ENCODE assay signal across 8 cellular contexts in the genomic region with DNA sequence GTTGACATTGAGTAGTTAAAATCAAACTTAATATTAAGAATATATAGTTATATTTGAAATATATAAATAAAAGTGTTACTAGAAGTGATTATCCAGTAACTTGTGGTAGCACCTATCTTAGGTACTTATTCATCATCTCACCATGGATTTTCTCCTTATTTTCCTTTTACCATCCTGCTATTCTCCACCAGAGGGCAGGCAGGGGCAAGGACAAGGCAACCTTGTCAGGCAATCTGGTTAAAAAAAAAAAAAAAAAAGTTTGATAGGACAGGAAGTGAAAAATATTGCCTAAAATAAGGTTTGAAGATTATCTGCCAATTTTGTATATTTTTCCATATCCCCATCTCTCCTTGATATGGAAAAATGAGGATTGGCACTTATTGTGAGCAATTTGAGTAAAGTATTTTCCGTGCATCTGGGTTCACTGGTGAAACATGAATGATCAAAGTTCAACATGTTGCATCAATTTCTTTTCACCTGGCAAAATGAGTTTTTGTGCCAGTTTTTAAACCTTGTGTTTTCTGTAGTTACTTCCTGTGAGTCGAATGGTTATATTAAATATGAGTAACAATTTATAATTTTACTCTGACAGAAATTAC.
DNase-seq lines count a peak whose midpoint lies in the region; ATAC-seq and TF ChIP-seq lines count a peak whose summit lies in the region.

No MANE protein-coding gene starts in this region.

- 27% methylated on average over 2 of the region's 2 CpGs for WGBS in right lobe of liver (ENCODE audit: insufficient coverage, low coverage, low lambda C conversion rate, missing lambda C conversion rate)

- no peak overlapping the region for H3K27ac Mint-ChIP-seq in activated T-helper 2 cell treated with anti-CD3 and anti-CD28 coated beads, Interferon-gamma antibody, Interleukin-2, Interleukin-4, amounts not matched to agents 10 μg/mL and 5 μg/mL and 100 μg/mL, durations not matched to agents 14 hours and 24 hours and 36 hours

- H3K27me3 Mint-ChIP-seq in activated T-helper 2 cell treated with anti-CD3 and anti-CD28 coated beads, Interferon-gamma antibody, Interleukin-2, Interleukin-4, amounts not matched to agents 10 μg/mL and 5 μg/mL and 100 μg/mL, durations not matched to agents 14 hours and 24 hours and 36 hours (ENCODE audit: low read depth): no peaks in the 10 kb centered on the region

- TF ChIP-seq POLR2A in right lobe of liver (IDR thresholded peaks at IDR 0.05): no peak

- peak overlapping the region in 1 of 3 donors; percentile 22 for H3K27ac ChIP-seq in right lobe of liver

- no peaks in the 10 kb centered on the region for H3K27me3 ChIP-seq in right lobe of liver

- no peaks in the 10 kb centered on the region for H3K36me3 Mint-ChIP-seq in activated T-helper 2 cell treated with anti-CD3 and anti-CD28 coated beads, Interferon-gamma antibody, Interleukin-2, Interleukin-4, amounts not matched to agents 10 μg/mL and 5 μg/mL and 100 μg/mL, durations not matched to agents 14 hours and 24 hours and 36 hours (ENCODE audit: low read depth)

- no peak overlapping the region for H3K4me3 Mint-ChIP-seq in activated T-helper 2 cell treated with anti-CD3 and anti-CD28 coated beads, Interferon-gamma antibody, Interleukin-2, Interleukin-4, amounts not matched to agents 10 μg/mL and 5 μg/mL and 100 μg/mL, durations not matched to agents 14 hours and 24 hours and 36 hours (ENCODE audit: low read depth)

- DNase-seq in Right ventricle myocardium superior: peak; percentile 43
- DNase-seq in Right ventricle myocardium inferior (ENCODE audit: missing footprints): no peak
- peak; percentile 45 for DNase-seq in NCI-H345 (lab: John Stamatoyannopoulos, UW)
- DNase-seq in cardiac fibroblast (ENCODE audit: low read depth in 2 of 2): peak; percentile 68 to 78
- peak in 2 of 3 donors; percentile 22 to 53 for DNase-seq in right lobe of liver
- DNase-seq in activated T-helper 2 cell treated with anti-CD3 and anti-CD28 coated beads, Interferon-gamma antibody, Interleukin-2, Interleukin-4, amounts not matched to agents 10 μg/mL and 5 μg/mL and 100 μg/mL, durations not matched to agents 14 hours and 24 hours and 36 hours (ENCODE audit: low spot score): no peak

- intact Hi-C loops in Right ventricle myocardium superior (cut with DNase I): no loop called here
- intact Hi-C loops in Right ventricle myocardium inferior (cut with DNase I): loop anchor here (5.0 to 10.0 kb wide), 3 partner anchors 417 to 767 kb away; no protein-coding TSS in a partner anchor
- intact Hi-C loops in right lobe of liver (cut with DNase I): no loop called here
- intact Hi-C loops in activated T-helper 2 cell treated with anti-CD3 and anti-CD28 coated beads, Interferon-gamma antibody, Interleukin-2, Interleukin-4, amounts not matched to agents 10 μg/mL and 5 μg/mL and 100 μg/mL, durations not matched to agents 14 hours and 24 hours and 36 hours (cut with micrococcal nuclease): loop anchor here (5.0 kb wide), 1 partner anchor 767 kb away; no protein-coding TSS in a partner anchor

- H3K4me1 ChIP-seq in right lobe of liver: peaks cover 0 to 10% (median 0%) of the 10 kb centered on the region in 4 donors

- peak; percentile 51 for ATAC-seq in Right ventricle myocardium superior (ENCODE audit: poor library complexity)
- ATAC-seq in Right ventricle myocardium inferior: no peak
- ATAC-seq in HG03045 (IDR thresholded peaks at IDR 0.05; ENCODE audit: unreplicated experiment): peak; percentile 55
- peak; percentile 76 to 94 (median 88) for ATAC-seq in right lobe of liver
- ATAC-seq in HG03565 (IDR thresholded peaks at IDR 0.05; ENCODE audit: unreplicated experiment): no peak

- H3K4me1 Mint-ChIP-seq in activated T-helper 2 cell treated with anti-CD3 and anti-CD28 coated beads, Interferon-gamma antibody, Interleukin-2, Interleukin-4, amounts not matched to agents 10 μg/mL and 5 μg/mL and 100 μg/mL, durations not matched to agents 14 hours and 24 hours and 36 hours (ENCODE audit: low read depth): no peaks in the 10 kb centered on the region

- peak; percentile 84 for TF ChIP-seq CTCF in cardiac fibroblast (IDR thresholded peaks at IDR 0.05; ENCODE audit: low read depth, low read length)
- peak; percentile 66 to 86 (median 73) for TF ChIP-seq CTCF in right lobe of liver (IDR thresholded peaks at IDR 0.05)

- no peaks in the 10 kb centered on the region for H3K9me3 Mint-ChIP-seq in activated T-helper 2 cell treated with anti-CD3 and anti-CD28 coated beads, Interferon-gamma antibody, Interleukin-2, Interleukin-4, amounts not matched to agents 10 μg/mL and 5 μg/mL and 100 μg/mL, durations not matched to agents 14 hours and 24 hours and 36 hours

- no peaks in the 10 kb centered on the region for H3K36me3 ChIP-seq in right lobe of liver

- H3K9me3 ChIP-seq in right lobe of liver: no peaks in the 10 kb centered on the region

- H3K4me3 ChIP-seq in cardiac fibroblast (replicated peaks in 1 of 2; ENCODE audit: low read depth in 2 of 2, low read length in 2 of 2): no peak overlapping the region
- H3K4me3 ChIP-seq in right lobe of liver: no peak overlapping the region

Comparison
In these comparisons a context has a peak if more than half of its experiments do, and no peak if none do; other contexts are left out.
1. ATAC-seq: peak in Right ventricle myocardium superior (single experiment), HG03045 (single experiment) and right lobe of liver (4 of 4); none in Right ventricle myocardium inferior (single experiment) and HG03565 (single experiment).
2. DNase-seq: peak in Right ventricle myocardium superior (single experiment), NCI-H345 (single experiment), cardiac fibroblast (2 of 2) and right lobe of liver (2 of 3); none in Right ventricle myocardium inferior (single experiment) and activated T-helper 2 cell treated with anti-CD3 and anti-CD28 coated beads, Interferon-gamma antibody, Interleukin-2, Interleukin-4, amounts not matched to agents 10 μg/mL and 5 μg/mL and 100 μg/mL, durations not matched to agents 14 hours and 24 hours and 36 hours (single experiment).
3. intact Hi-C loops: an anchor here in Right ventricle myocardium inferior (5.0 to 10.0 kb wide) and activated T-helper 2 cell treated with anti-CD3 and anti-CD28 coated beads, Interferon-gamma antibody, Interleukin-2, Interleukin-4, amounts not matched to agents 10 μg/mL and 5 μg/mL and 100 μg/mL, durations not matched to agents 14 hours and 24 hours and 36 hours (5.0 kb wide); none called in Right ventricle myocardium superior and right lobe of liver.